11 cellular contexts compared by ENCODE assay signal in genomic region chr11:40294343-40294723, GRCh38.
DNase-seq lines count a peak whose midpoint lies in the region; ATAC-seq, FAIRE-seq and TF ChIP-seq lines count a peak whose summit lies in the region.
"Had no signal": no experiment of that assay in that cellular context is flagged by ENCODE, and none has a peak within 500 bp of the region (broad histone marks: within the 10 kb centered on the region; RNA-seq: fewer than 3 reads in every experiment).

No MANE protein-coding gene starts in this region.

- H3K27ac Mint-ChIP-seq in activated T-cell treated with anti-CD3 and anti-CD28 coated beads, Interleukin-2, amount 50 U/mL, for 24 hours = no peak overlapping the region
- H3K27ac Mint-ChIP-seq: B cell had no signal

- no TSS peak for BruUV-seq in IMR-90 (replicated peaks; lab: Mats Ljungman, UMichigan)

- peaks cover 9% of the 10 kb centered on the region for H3K4me1 Mint-ChIP-seq in activated T-cell treated with anti-CD3 and anti-CD28 coated beads, Interleukin-2, amount 50 U/mL, for 24 hours (ENCODE audit: low read depth)

- H2AK9ac ChIP-seq in IMR-90 (replicated peaks; ENCODE audit: low read depth, low read length, poor library complexity) = no peak overlapping the region

- TF ChIP-seq CTCF in IMR-90 (conservative IDR thresholded peaks at IDR 0.05; ENCODE audit: low read depth, low read length) (no peak), kidney (IDR thresholded peaks at IDR 0.05; ENCODE audit: borderline replicate concordance, extremely low read depth, insufficient read depth) (no peak)

- H3K27ac ChIP-seq in IMR-90 (ENCODE audit: insufficient read depth, low read length) (no peak overlapping the region), kidney (ENCODE audit: low read depth in 2 of 2, low read length in 2 of 2) (no peak overlapping the region)

- H3K9me3 ChIP-seq in IMR-90 (ENCODE audit: control insufficient read depth, insufficient read depth, low read length) (no peaks in the 10 kb centered on the region), kidney (ENCODE audit: control insufficient read depth in 1 of 2, low read length in 2 of 2) (no peaks in the 10 kb centered on the region)
- H3K9me3 ChIP-seq: gastrocnemius medialis had no signal

- intact Hi-C loops in IMR-90 (cut with micrococcal nuclease) = loop anchor here (10.0 kb wide), 1 partner anchor 1500 kb away; no protein-coding TSS in a partner anchor
- intact Hi-C loops in kidney (cut with DNase I) = no loop called here

- CTCF ChIA-PET in IMR-90 (lab: Yijun Ruan, JAX) = interaction anchor here (0.5 to 1.3 kb wide), 15 partner anchors 13 to 1153 kb away, joined by 3 to 4 read pairs (median 3); no protein-coding TSS in a partner anchor

- peaks cover 12% of the 10 kb centered on the region for H3K9me3 Mint-ChIP-seq in activated T-cell treated with anti-CD3 and anti-CD28 coated beads, Interleukin-2, amount 50 U/mL, for 24 hours

- H2BK15ac ChIP-seq in IMR-90 (ENCODE audit: low read depth, low read length) = no peak overlapping the region

- peaks cover 7% of the 10 kb centered on the region; the same call in 1 of the 2 replicates for H3K27me3 ChIP-seq in IMR-90 (ENCODE audit: control insufficient read depth, insufficient read depth, low read length)

- H3K4me3 ChIP-seq in IMR-90 (ENCODE audit: insufficient read depth, low read depth, low read length) (no peak overlapping the region), kidney (ENCODE audit: low read length in 2 of 2) (peak overlapping the region in 1 of 2 donors; percentile 73)

- H2BK120ac ChIP-seq in IMR-90 (ENCODE audit: low read depth, low read length) = no peak overlapping the region

- no peak overlapping the region for H3K18ac ChIP-seq in IMR-90 (ENCODE audit: low read depth, low read length)

- POLR2A ChIA-PET in IMR-90 (lab: Charles Lee; ENCODE audit: unreplicated experiment) = no interaction called here

- no peak overlapping the region for H3K4me3 Mint-ChIP-seq in activated T-cell treated with anti-CD3 and anti-CD28 coated beads, Interleukin-2, amount 50 U/mL, for 24 hours

- no peak overlapping the region for H2BK5ac ChIP-seq in IMR-90 (ENCODE audit: low read depth, low read length, poor library complexity, severe bottlenecking)

- no peaks in the 10 kb centered on the region for H3K9me1 ChIP-seq in IMR-90 (ENCODE audit: insufficient read depth, low read length)

- no peak overlapping the region for H3K4ac ChIP-seq in IMR-90 (ENCODE audit: low read depth, low read length)

- H3K4me2 ChIP-seq in IMR-90 (ENCODE audit: low read depth, low read length) = no peak overlapping the region

- no peak overlapping the region for H4K91ac ChIP-seq in IMR-90 (ENCODE audit: insufficient read depth, low read depth, low read length)

- H3K4me1 ChIP-seq in IMR-90 (ENCODE audit: control insufficient read depth, insufficient read depth, low read length) (no peaks in the 10 kb centered on the region), kidney (ENCODE audit: control insufficient read depth in 1 of 2, insufficient read depth in 1 of 2, low read depth in 1 of 2, low read length in 2 of 2) (peaks cover 0 to 3% of the 10 kb centered on the region in 2 donors)
- H3K4me1 ChIP-seq: gastrocnemius medialis had no signal

- H3K14ac ChIP-seq in IMR-90 (replicated peaks; ENCODE audit: low read depth, low read length) = no peak overlapping the region

- no peak for FAIRE-seq in kidney (lab: Jason Lieb, UNC)

- 88% methylated on average over 4 of the region's 13 CpGs; no CpG with 5 or more reads in 1 of the 2 experiments for WGBS in IMR-90 (ENCODE audit: extremely low coverage in 2 of 2, insufficient read length in 1 of 2), 2 experiments

- no peak overlapping the region for H3K9ac ChIP-seq in IMR-90 (ENCODE audit: low read depth, low read length)
- no peak overlapping the region for H3K9ac ChIP-seq in kidney (ENCODE audit: low read length in 2 of 2)

- H3K56ac ChIP-seq in IMR-90 (ENCODE audit: extremely low read depth, insufficient read depth, low read length) = no peak overlapping the region

- DNase-seq in IMR-90 (no peak), kidney (peak; percentile 35), NCI-H226 (no peak), T1000 (lab: John Stamatoyannopoulos, UW) (no peak)
- no peak for DNase-seq in activated CD8-positive, alpha-beta memory T cell treated with anti-CD3 and anti-CD28 coated beads, Interleukin-2, amount 50 U/mL, for 4 hours
- no peak for DNase-seq in activated T-cell treated with anti-CD3 and anti-CD28 coated beads, Interleukin-2, amount 50 U/mL, for 24 hours
- DNase-seq: SIG-M5 had no signal

- dilution Hi-C loops in IMR-90 (cut with HindIII; ENCODE audit: low sequenced_read_pairs, unreplicated experiment) = no loop called here

- TF ChIP-seq POLR2A in GM18505 (IDR thresholded peaks at IDR 0.05; ENCODE audit: borderline replicate concordance, extremely low read depth, insufficient read depth, insufficient read length) (no peak), IMR-90 (IDR thresholded peaks at IDR 0.05; ENCODE audit: low read depth, low read length) (no peak)

- peak; percentile 9 for ATAC-seq in GM18505 (IDR thresholded peaks at IDR 0.05; ENCODE audit: unreplicated experiment)
- peak; percentile 13 for ATAC-seq in GM21786 (IDR thresholded peaks at IDR 0.05; ENCODE audit: unreplicated experiment)
- ATAC-seq in IMR-90 (ENCODE audit: low read depth) = no peak

- H3K23ac ChIP-seq in IMR-90 (ENCODE audit: low read depth, low read length) = no peak overlapping the region

- in situ Hi-C loops in IMR-90 (cut with MboI; ENCODE audit: low sequenced_read_pairs) = no loop called here

- peak overlapping the region; percentile 93 for H2AFZ ChIP-seq in IMR-90 (replicated peaks; ENCODE audit: low read length, poor library complexity)

- H2BK20ac ChIP-seq in IMR-90 (ENCODE audit: low read depth, low read length) = no peak overlapping the region

- no peak overlapping the region for H4K5ac ChIP-seq in IMR-90 (ENCODE audit: low read depth, low read length)

- no peaks in the 10 kb centered on the region for H3K36me3 Mint-ChIP-seq in activated T-cell treated with anti-CD3 and anti-CD28 coated beads, Interleukin-2, amount 50 U/mL, for 24 hours (ENCODE audit: low read depth)

- H3K27me3 Mint-ChIP-seq in activated T-cell treated with anti-CD3 and anti-CD28 coated beads, Interleukin-2, amount 50 U/mL, for 24 hours = peaks cover 26% of the 10 kb centered on the region

- no peak overlapping the region for H2AK5ac ChIP-seq in IMR-90 (ENCODE audit: low read depth, low read length)

- no peaks in the 10 kb centered on the region for H3K79me1 ChIP-seq in IMR-90 (ENCODE audit: low read depth in 1 of 2, low read length in 2 of 2)

- no peaks in the 10 kb centered on the region for H4K20me1 ChIP-seq in IMR-90 (ENCODE audit: insufficient read depth, low read length)

- no peak for TF ChIP-seq RAD21 in IMR-90 (IDR thresholded peaks at IDR 0.05; ENCODE audit: low read length)

- no peaks in the 10 kb centered on the region for H3K36me3 ChIP-seq in IMR-90 (ENCODE audit: control insufficient read depth, insufficient read depth, low read length)
- H3K36me3 ChIP-seq in kidney (ENCODE audit: control insufficient read depth in 1 of 2, insufficient read depth in 2 of 2, low read length in 2 of 2) = no peaks in the 10 kb centered on the region
- H3K36me3 ChIP-seq: gastrocnemius medialis had no signal

- no peak overlapping the region for H4K8ac ChIP-seq in IMR-90 (ENCODE audit: low read depth in 2 of 2, low read length in 2 of 2)

TF ChIP-seq in IMR-90, 13 proteins besides CTCF, POLR2A, EP300 and RAD21:
- no peak for TF ChIP-seq BHLHE40 (IDR thresholded peaks at IDR 0.05; ENCODE audit: low read depth, low read length)
- no peak for TF ChIP-seq MAZ (IDR thresholded peaks at IDR 0.05; ENCODE audit: borderline replicate concordance, low read depth, low read length)
- TF ChIP-seq MXI1 (IDR thresholded peaks at IDR 0.05; ENCODE audit: borderline replicate concordance, low read depth, low read length) = no peak
- TF ChIP-seq RFX5 (IDR thresholded peaks at IDR 0.05; ENCODE audit: low read depth, low read length) = no peak
- TF ChIP-seq SMC3 (IDR thresholded peaks at IDR 0.05; ENCODE audit: low read depth, low read length) = no peak
- TF ChIP-seq RCOR1 (IDR thresholded peaks at IDR 0.05; ENCODE audit: insufficient replicate concordance, low read length) = no peak
- TF ChIP-seq, protein P1, sequence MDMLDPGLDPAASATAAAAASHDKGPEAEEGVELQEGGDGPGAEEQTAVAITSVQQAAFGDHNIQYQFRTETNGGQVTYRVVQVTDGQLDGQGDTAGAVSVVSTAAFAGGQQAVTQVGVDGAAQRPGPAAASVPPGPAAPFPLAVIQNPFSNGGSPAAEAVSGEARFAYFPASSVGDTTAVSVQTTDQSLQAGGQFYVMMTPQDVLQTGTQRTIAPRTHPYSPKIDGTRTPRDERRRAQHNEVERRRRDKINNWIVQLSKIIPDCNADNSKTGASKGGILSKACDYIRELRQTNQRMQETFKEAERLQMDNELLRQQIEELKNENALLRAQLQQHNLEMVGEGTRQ (IDR thresholded peaks at IDR 0.05; ENCODE audit: low read depth, low read length) = no peak
- TF ChIP-seq CEBPB (IDR thresholded peaks at IDR 0.05; ENCODE audit: low read depth, low read length) = no peak
- TF ChIP-seq FOS (IDR thresholded peaks at IDR 0.05; ENCODE audit: low read depth, low read length) = no peak
- TF ChIP-seq CHD1 (IDR thresholded peaks at IDR 0.05; ENCODE audit: low read depth, low read length) = no peak
- TF ChIP-seq MAFK (IDR thresholded peaks at IDR 0.05; ENCODE audit: low read depth, low read length) = no peak
- no peak for TF ChIP-seq NFE2L2 (IDR thresholded peaks at IDR 0.05; ENCODE audit: low read depth, low read length)
- TF ChIP-seq, protein P2, sequence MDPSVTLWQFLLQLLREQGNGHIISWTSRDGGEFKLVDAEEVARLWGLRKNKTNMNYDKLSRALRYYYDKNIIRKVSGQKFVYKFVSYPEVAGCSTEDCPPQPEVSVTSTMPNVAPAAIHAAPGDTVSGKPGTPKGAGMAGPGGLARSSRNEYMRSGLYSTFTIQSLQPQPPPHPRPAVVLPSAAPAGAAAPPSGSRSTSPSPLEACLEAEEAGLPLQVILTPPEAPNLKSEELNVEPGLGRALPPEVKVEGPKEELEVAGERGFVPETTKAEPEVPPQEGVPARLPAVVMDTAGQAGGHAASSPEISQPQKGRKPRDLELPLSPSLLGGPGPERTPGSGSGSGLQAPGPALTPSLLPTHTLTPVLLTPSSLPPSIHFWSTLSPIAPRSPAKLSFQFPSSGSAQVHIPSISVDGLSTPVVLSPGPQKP (IDR thresholded peaks at IDR 0.05; ENCODE audit: borderline replicate concordance, low read depth, low read length) = no peak
TF ChIP-seq in IMR-90: peak in this region for 0.
